Comparison of ENCODE assay signal across 8 cellular contexts in genomic region chr4:81844717-81845116, GRCh38.
DNase-seq lines count a peak whose midpoint lies in the region; ATAC-seq and TF ChIP-seq lines count a peak whose summit lies in the region.

No MANE protein-coding gene starts in this region.

- H3K4me1 ChIP-seq in GM23338 (ENCODE audit: insufficient read depth), result no peaks in the 10 kb centered on the region
- no peaks in the 10 kb centered on the region for H3K4me1 ChIP-seq in testis

- intact Hi-C loops in activated T-helper 1 cell treated with anti-CD3 and anti-CD28 coated beads, Interleukin-12 subunit alpha, Interleukin-12 subunit beta, Interleukin-2, Interleukin-4 antibody, amounts not matched to agents 30 ng/mL and 10 ng/mL and 1 ng/mL, durations not matched to agents 14 hours and 24 hours and 36 hours (cut with micrococcal nuclease), result loop anchor here (1.0 to 10.0 kb wide), 8 partner anchors 119 to 438 kb away; partner anchors contain the start of gene RASGEF1B
- intact Hi-C loops in testis (cut with DNase I; ENCODE audit: low total_unique reads), result loop anchor here (5.0 kb wide), 1 partner anchor 377 kb away; no protein-coding TSS in a partner anchor

- H3K4me3 Mint-ChIP-seq in GM23338, result no peak overlapping the region
- H3K4me3 Mint-ChIP-seq in activated T-helper 1 cell treated with anti-CD3 and anti-CD28 coated beads, Interleukin-12 subunit alpha, Interleukin-12 subunit beta, Interleukin-2, Interleukin-4 antibody, amounts not matched to agents 30 ng/mL and 10 ng/mL and 1 ng/mL, durations not matched to agents 14 hours and 24 hours and 36 hours, result no peak overlapping the region

- H3K27me3 ChIP-seq in GM23338 (ENCODE audit: insufficient read depth), result no peaks in the 10 kb centered on the region
- no peaks in the 10 kb centered on the region for H3K27me3 ChIP-seq in testis

- H2AFZ ChIP-seq in GM23338, result no peak overlapping the region

- peaks cover 4% of the 10 kb centered on the region; the same call in 2 of the 3 replicates for H3K4me1 Mint-ChIP-seq in GM23338
- H3K4me1 Mint-ChIP-seq in activated T-helper 1 cell treated with anti-CD3 and anti-CD28 coated beads, Interleukin-12 subunit alpha, Interleukin-12 subunit beta, Interleukin-2, Interleukin-4 antibody, amounts not matched to agents 30 ng/mL and 10 ng/mL and 1 ng/mL, durations not matched to agents 14 hours and 24 hours and 36 hours (ENCODE audit: low read depth), result peaks cover 4% of the 10 kb centered on the region

- H3K36me3 ChIP-seq in GM23338 (ENCODE audit: insufficient read depth) (no peaks in the 10 kb centered on the region), testis (ENCODE audit: low read depth, missing control alignments) (no peaks in the 10 kb centered on the region)

- peak; percentile 94 for ATAC-seq in GM23338

- no peaks in the 10 kb centered on the region for H3K9me3 Mint-ChIP-seq in GM23338
- no peaks in the 10 kb centered on the region for H3K9me3 Mint-ChIP-seq in activated T-helper 1 cell treated with anti-CD3 and anti-CD28 coated beads, Interleukin-12 subunit alpha, Interleukin-12 subunit beta, Interleukin-2, Interleukin-4 antibody, amounts not matched to agents 30 ng/mL and 10 ng/mL and 1 ng/mL, durations not matched to agents 14 hours and 24 hours and 36 hours

- peak overlapping the region; percentile 94 for H3K27ac Mint-ChIP-seq in GM23338
- no peak overlapping the region for H3K27ac Mint-ChIP-seq in activated T-helper 1 cell treated with anti-CD3 and anti-CD28 coated beads, Interleukin-12 subunit alpha, Interleukin-12 subunit beta, Interleukin-2, Interleukin-4 antibody, amounts not matched to agents 30 ng/mL and 10 ng/mL and 1 ng/mL, durations not matched to agents 14 hours and 24 hours and 36 hours

- no peak for TF ChIP-seq POLR2A in testis (IDR thresholded peaks at IDR 0.05)

- H3K36me3 Mint-ChIP-seq in GM23338 (ENCODE audit: low read depth), result no peaks in the 10 kb centered on the region
- no peaks in the 10 kb centered on the region for H3K36me3 Mint-ChIP-seq in activated T-helper 1 cell treated with anti-CD3 and anti-CD28 coated beads, Interleukin-12 subunit alpha, Interleukin-12 subunit beta, Interleukin-2, Interleukin-4 antibody, amounts not matched to agents 30 ng/mL and 10 ng/mL and 1 ng/mL, durations not matched to agents 14 hours and 24 hours and 36 hours (ENCODE audit: low read depth)

- H3K9me2 ChIP-seq in GM23338 (ENCODE audit: insufficient read depth), result no peaks in the 10 kb centered on the region

- H3K27me3 Mint-ChIP-seq in GM23338 (ENCODE audit: insufficient read depth, low read depth, poor library complexity), result peaks cover 2% of the 10 kb centered on the region
- peaks cover 7% of the 10 kb centered on the region for H3K27me3 Mint-ChIP-seq in activated T-helper 1 cell treated with anti-CD3 and anti-CD28 coated beads, Interleukin-12 subunit alpha, Interleukin-12 subunit beta, Interleukin-2, Interleukin-4 antibody, amounts not matched to agents 30 ng/mL and 10 ng/mL and 1 ng/mL, durations not matched to agents 14 hours and 24 hours and 36 hours (ENCODE audit: insufficient read depth)

- DNase-seq in DMS79 treated with DMSO at 0.1 percent for 48 hours (lab: John Stamatoyannopoulos, UW) (peak; percentile 28), GM23338 (ENCODE audit: low spot score) (peak; percentile 84), Kasumi-1 (lab: John Stamatoyannopoulos, UW) (peak; percentile 88 to 90), OCI-M2 (lab: John Stamatoyannopoulos, UW; ENCODE audit: unreplicated experiment) (peak; percentile 6), foreskin fibroblast (peak; percentile 47 to 70), non-pigmented ciliary epithelial cell (ENCODE audit: low read depth) (peak; percentile 24), testis (peak; percentile 89)
- DNase-seq in activated T-helper 1 cell treated with anti-CD3 and anti-CD28 coated beads, Interleukin-12 subunit alpha, Interleukin-12 subunit beta, Interleukin-2, Interleukin-4 antibody, amounts not matched to agents 30 ng/mL and 10 ng/mL and 1 ng/mL, durations not matched to agents 14 hours and 24 hours and 36 hours (ENCODE audit: low spot score), result peak; percentile 46

- no peaks in the 10 kb centered on the region for H3F3A ChIP-seq in GM23338 (replicated peaks; ENCODE audit: low read depth)

- no peak overlapping the region for H3K4me3 ChIP-seq in GM23338
- H3K4me3 ChIP-seq in foreskin fibroblast (ENCODE audit: low read depth in 1 of 2, low read length in 2 of 2), result no peak overlapping the region
- no peak overlapping the region for H3K4me3 ChIP-seq in testis

- H3K27ac ChIP-seq in GM23338 (ENCODE audit: low read depth), result no peak overlapping the region
- no peak overlapping the region for H3K27ac ChIP-seq in testis

- TF ChIP-seq CTCF in GM23338 (conservative IDR thresholded peaks at IDR 0.05; ENCODE audit: low read depth in 2 of 2) (peak; percentile 78 to 82), foreskin fibroblast (IDR thresholded peaks at IDR 0.05; ENCODE audit: low read depth, low read length) (peak; percentile 58), testis (IDR thresholded peaks at IDR 0.05) (peak; percentile 74 to 81 (median 77))

- H3K79me2 ChIP-seq in GM23338 (replicated peaks; ENCODE audit: insufficient read depth), result no peaks in the 10 kb centered on the region

- H3K4me2 ChIP-seq in GM23338, result no peak overlapping the region

- 7 to 44% methylated on average over 3 of the region's 3 CpGs for WGBS in testis, 2 donors

- H3K9me3 ChIP-seq in testis, result no peaks in the 10 kb centered on the region

- no peaks in the 10 kb centered on the region for H4K20me1 ChIP-seq in GM23338 (replicated peaks; ENCODE audit: insufficient read depth)

TF ChIP-seq in GM23338, 12 proteins besides CTCF, POLR2A, EP300 and RAD21 (continues in another document):
- no peak for TF ChIP-seq CREB1 (CRISPR knock-in tag; IDR thresholded peaks at IDR 0.05; ENCODE audit: low read depth)
- no peak for TF ChIP-seq EZH2 (IDR thresholded peaks at IDR 0.05; ENCODE audit: low read depth, unreplicated experiment)
- no peak for TF ChIP-seq ETS1 (IDR thresholded peaks at IDR 0.05)
- no peak for TF ChIP-seq REST (IDR thresholded peaks at IDR 0.05; ENCODE audit: unreplicated experiment)
- no peak for TF ChIP-seq JUNB (IDR thresholded peaks at IDR 0.05; ENCODE audit: unreplicated experiment)
- no peak for TF ChIP-seq ZNF331 (CRISPR knock-in tag; IDR thresholded peaks at IDR 0.05; ENCODE audit: low read depth)
- no peak for TF ChIP-seq ZNF114 (CRISPR knock-in tag; IDR thresholded peaks at IDR 0.05)
- no peak for TF ChIP-seq POLR2AphosphoS5 (IDR thresholded peaks at IDR 0.05; ENCODE audit: low read depth)
- no peak for TF ChIP-seq NANOG (IDR thresholded peaks at IDR 0.05; ENCODE audit: borderline replicate concordance)
- no peak for TF ChIP-seq EZH2phosphoT487 (IDR thresholded peaks at IDR 0.05; ENCODE audit: unreplicated experiment)
- no peak for TF ChIP-seq STAT1 (IDR thresholded peaks at IDR 0.05; ENCODE audit: unreplicated experiment)

Comparison
In these comparisons a context has a peak if more than half of its experiments do, and no peak if none do; other contexts are left out.
1. DNase-seq: peak in every context shown above with its lines; median percentile 89 in Kasumi-1; 89 in testis; 84 in GM23338; 58 in foreskin fibroblast; 46 in activated T-helper 1 cell treated with anti-CD3 and anti-CD28 coated beads, Interleukin-12 subunit alpha, Interleukin-12 subunit beta, Interleukin-2, Interleukin-4 antibody, amounts not matched to agents 30 ng/mL and 10 ng/mL and 1 ng/mL, durations not matched to agents 14 hours and 24 hours and 36 hours; 28 in DMS79 treated with DMSO at 0.1 percent for 48 hours; 24 in non-pigmented ciliary epithelial cell; 6 in OCI-M2.